Comparison of ENCODE assay signal across 8 cellular contexts in the genomic region with DNA sequence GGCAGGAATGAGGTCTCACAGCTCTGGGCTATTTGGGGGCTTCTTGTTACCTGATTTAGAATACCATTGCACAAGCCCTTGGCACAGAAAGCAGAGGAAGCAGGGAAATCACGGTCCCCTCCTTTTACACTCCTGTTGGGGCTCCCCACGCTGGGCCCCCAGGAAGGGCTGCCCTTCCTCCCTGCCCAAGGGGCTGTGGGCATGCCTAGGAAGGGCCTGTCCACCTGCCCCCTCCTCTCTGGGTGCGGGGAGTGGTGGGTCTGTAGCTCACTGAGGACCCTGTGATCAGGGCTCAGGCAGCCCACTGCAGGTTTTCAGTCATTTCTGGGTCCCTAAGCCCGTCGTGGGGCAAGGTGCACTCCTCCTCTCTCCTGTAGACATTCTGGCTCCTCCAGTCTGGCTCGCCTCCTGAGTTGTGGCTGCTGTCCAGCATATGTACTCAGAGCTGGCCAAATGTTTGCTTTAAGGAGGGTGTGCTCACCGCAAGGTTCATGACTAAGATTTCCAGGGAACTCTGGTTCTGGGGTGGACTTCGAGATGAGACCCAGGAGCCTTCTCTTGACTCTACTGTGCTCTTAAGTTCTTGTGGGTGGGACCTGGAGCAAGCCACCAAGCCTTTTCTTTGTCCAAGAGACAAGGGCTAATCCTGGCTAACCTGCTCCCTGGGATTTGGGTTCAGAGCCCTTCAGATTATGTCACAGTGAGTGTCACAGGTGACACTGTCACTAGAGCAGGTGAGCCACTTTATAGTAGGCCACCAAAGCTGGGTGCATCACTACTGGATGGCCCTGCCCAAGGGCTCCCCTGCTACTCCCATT. TPM values are rescaled to one million over a fixed set of nuclear protein-coding genes. Genes with fewer than 3 reads are reported as not detected.
DNase-seq lines count a peak whose midpoint lies in the region; ATAC-seq and TF ChIP-seq lines count a peak whose summit lies in the region.

No MANE protein-coding gene starts in this region.

- TF ChIP-seq POLR2A in Peyer's patch (IDR thresholded peaks at IDR 0.05), result no peak

- H3K4me3 Mint-ChIP-seq in activated T-helper 1 cell treated with anti-CD3 and anti-CD28 coated beads, Interleukin-12 subunit alpha, Interleukin-12 subunit beta, Interleukin-2, Interleukin-4 antibody, amounts not matched to agents 30 ng/mL and 10 ng/mL and 1 ng/mL, durations not matched to agents 14 hours and 24 hours and 36 hours, result no peak overlapping the region

- H3K27ac ChIP-seq in Peyer's patch, result peak overlapping the region in 2 of 4 donors; percentile 31 to 44
- H3K27ac ChIP-seq in rectal smooth muscle tissue (ENCODE audit: low read depth, low read length), result peak overlapping the region; percentile 78

- H3K9me3 ChIP-seq in Peyer's patch, result no peaks in the 10 kb centered on the region

- H3K27ac Mint-ChIP-seq in activated T-helper 1 cell treated with anti-CD3 and anti-CD28 coated beads, Interleukin-12 subunit alpha, Interleukin-12 subunit beta, Interleukin-2, Interleukin-4 antibody, amounts not matched to agents 30 ng/mL and 10 ng/mL and 1 ng/mL, durations not matched to agents 14 hours and 24 hours and 36 hours, result no peak overlapping the region

- H3K27me3 ChIP-seq in Peyer's patch (no peaks in the 10 kb centered on the region), rectal smooth muscle tissue (ENCODE audit: control insufficient read depth, insufficient read depth, low read length) (no peaks in the 10 kb centered on the region)

- intact Hi-C loops in activated T-helper 1 cell treated with anti-CD3 and anti-CD28 coated beads, Interleukin-12 subunit alpha, Interleukin-12 subunit beta, Interleukin-2, Interleukin-4 antibody, amounts not matched to agents 30 ng/mL and 10 ng/mL and 1 ng/mL, durations not matched to agents 14 hours and 24 hours and 36 hours (cut with micrococcal nuclease), result no loop called here

- TF ChIP-seq CTCF in Peyer's patch (IDR thresholded peaks at IDR 0.05), result no peak

- H3K9ac ChIP-seq in rectal smooth muscle tissue (ENCODE audit: low read length), result peak overlapping the region; percentile 5

- H3K27me3 Mint-ChIP-seq in activated T-helper 1 cell treated with anti-CD3 and anti-CD28 coated beads, Interleukin-12 subunit alpha, Interleukin-12 subunit beta, Interleukin-2, Interleukin-4 antibody, amounts not matched to agents 30 ng/mL and 10 ng/mL and 1 ng/mL, durations not matched to agents 14 hours and 24 hours and 36 hours (ENCODE audit: insufficient read depth), result no peaks in the 10 kb centered on the region

- no peak for ATAC-seq in GM21619 (IDR thresholded peaks at IDR 0.05; ENCODE audit: unreplicated experiment)

- H3K4me3 ChIP-seq in Peyer's patch (no peak overlapping the region), rectal smooth muscle tissue (ENCODE audit: low read length) (peak overlapping the region; percentile 3)

- H3K36me3 ChIP-seq in Peyer's patch (peaks cover 0 to 10% (median 0%) of the 10 kb centered on the region in 3 donors), rectal smooth muscle tissue (ENCODE audit: control insufficient read depth, insufficient read depth, low read length) (peaks cover 3% of the 10 kb centered on the region)

- H3K4me1 ChIP-seq in Peyer's patch (peaks cover 0 to 22% (median 0%) of the 10 kb centered on the region in 4 donors), rectal smooth muscle tissue (ENCODE audit: control insufficient read depth, insufficient read depth, low read length) (peaks cover 12% of the 10 kb centered on the region)

- H3K36me3 Mint-ChIP-seq in activated T-helper 1 cell treated with anti-CD3 and anti-CD28 coated beads, Interleukin-12 subunit alpha, Interleukin-12 subunit beta, Interleukin-2, Interleukin-4 antibody, amounts not matched to agents 30 ng/mL and 10 ng/mL and 1 ng/mL, durations not matched to agents 14 hours and 24 hours and 36 hours (ENCODE audit: low read depth), result peaks cover 25% of the 10 kb centered on the region

- H3K4me1 Mint-ChIP-seq in activated T-helper 1 cell treated with anti-CD3 and anti-CD28 coated beads, Interleukin-12 subunit alpha, Interleukin-12 subunit beta, Interleukin-2, Interleukin-4 antibody, amounts not matched to agents 30 ng/mL and 10 ng/mL and 1 ng/mL, durations not matched to agents 14 hours and 24 hours and 36 hours (ENCODE audit: low read depth), result peaks cover 64% of the 10 kb centered on the region

- DNase-seq in DMS79 (lab: John Stamatoyannopoulos, UW), result peak; percentile 60
- peak in 2 of 3 donors; percentile 64 to 69 for DNase-seq in Peyer's patch
- DNase-seq in fibroblast of peridontal ligament (ENCODE audit: extremely low read depth), result peak; percentile 89
- no peak for DNase-seq in activated T-helper 1 cell treated with anti-CD3 and anti-CD28 coated beads, Interleukin-12 subunit alpha, Interleukin-12 subunit beta, Interleukin-2, Interleukin-4 antibody, amounts not matched to agents 30 ng/mL and 10 ng/mL and 1 ng/mL, durations not matched to agents 14 hours and 24 hours and 36 hours (ENCODE audit: low spot score)
- no peak for DNase-seq in T-helper 9 cell
- no peak for DNase-seq in effector CD4-positive, alpha-beta T cell

- H3K9me3 Mint-ChIP-seq in activated T-helper 1 cell treated with anti-CD3 and anti-CD28 coated beads, Interleukin-12 subunit alpha, Interleukin-12 subunit beta, Interleukin-2, Interleukin-4 antibody, amounts not matched to agents 30 ng/mL and 10 ng/mL and 1 ng/mL, durations not matched to agents 14 hours and 24 hours and 36 hours, result no peaks in the 10 kb centered on the region

RNA-seq across cellular contexts. Expression of gene TACR2, which starts 56.0 kb away (rescaled TPM):
- 10 to 100 TPM in 1 of 4 donors, 1 to 10 TPM in 2, not detected in 1; 1.1 to 11.1 (median 3.2) TPM for total RNA-seq in Peyer's patch
- not detected in 2 replicates for total RNA-seq in activated T-helper 1 cell treated with anti-CD3 and anti-CD28 coated beads, Interleukin-12 subunit alpha, Interleukin-12 subunit beta, Interleukin-2, Interleukin-4 antibody, amounts not matched to agents 30 ng/mL and 10 ng/mL and 1 ng/mL, durations not matched to agents 14 hours and 24 hours and 36 hours

Comparison
In these comparisons a context has a peak if more than half of its experiments do, and no peak if none do; other contexts are left out.
1. DNase-seq: peak in DMS79 (single experiment), Peyer's patch (2 of 3) and fibroblast of peridontal ligament (single experiment); none in activated T-helper 1 cell treated with anti-CD3 and anti-CD28 coated beads, Interleukin-12 subunit alpha, Interleukin-12 subunit beta, Interleukin-2, Interleukin-4 antibody, amounts not matched to agents 30 ng/mL and 10 ng/mL and 1 ng/mL, durations not matched to agents 14 hours and 24 hours and 36 hours (single experiment), T-helper 9 cell (single experiment) and effector CD4-positive, alpha-beta T cell (single experiment).